Comparison of ENCODE assay signal across 27 cellular contexts in genomic region chr12:77916276-77916675, GRCh38.
"Had no signal": no experiment of that assay in that cellular context is flagged by ENCODE, and none has a peak within 500 bp of the region (broad histone marks: within the 10 kb centered on the region; RNA-seq: fewer than 3 reads in every experiment).

No MANE protein-coding gene starts in this region.

- H3K36me3 ChIP-seq: prostate gland, right atrium auricular region, thoracic aorta, tibial nerve, upper lobe of left lung had no signal

- ATAC-seq: effector memory CD8-positive, alpha-beta T cell; esophagus mucosa; mucosa of descending colon; natural killer cell treated with Interleukin-12 subunit alpha and Interleukin-12 subunit beta and Interleukin-15 and Interleukin-18, amount 100 ng/mL, for 72 hours; sciatic nerve; stimulated activated memory B cell treated with anti-CD40 and anti-IgM and Interleukin-4, amounts not matched to agents 10 μg/mL and 1 μg/mL and 100 μg/mL, for 72 hours had no signal

- H3K27me3 ChIP-seq: right atrium auricular region, tibial nerve, upper lobe of left lung had no signal

- H3K9me3 Mint-ChIP-seq: mesothelial cell of epicardium; stimulated activated memory B cell treated with anti-CD40 and anti-IgM and Interleukin-4, amounts not matched to agents 10 μg/mL and 1 μg/mL and 100 μg/mL, for 72 hours; stimulated activated naive CD8-positive, alpha-beta T cell treated with anti-CD3 and anti-CD28 coated beads, Interleukin-15, Interleukin-2, amounts not matched to agents 100 ng/mL and 50 ng/mL, for 24 hours had no signal

- DNase-seq: cerebellar nuclear complex; cortex of kidney; effector memory CD8-positive, alpha-beta T cell; foreskin fibroblast; hypothalamus; immature natural killer cell; islet precursor cell; mesenchymal stem cell; mucosa of descending colon; naive B cell; nucleus accumbens; stimulated activated CD4-positive, alpha-beta T cell treated with anti-CD3 and anti-CD28 coated beads, Interleukin-2, amount 100 ng/mL, for 24 hours; stimulated activated CD4-positive, alpha-beta T cell treated with anti-CD3 and anti-CD28 coated beads, Interleukin-4, amount 100 ng/mL, for 24 hours; upper lobe of left lung had no signal

- H3K4me1 Mint-ChIP-seq: immature natural killer cell; naive B cell; stimulated activated memory B cell treated with anti-CD40 and anti-IgM and Interleukin-4, amounts not matched to agents 10 μg/mL and 1 μg/mL and 100 μg/mL, for 72 hours had no signal

- H3K36me3 Mint-ChIP-seq: immature natural killer cell; mesothelial cell of epicardium; naive B cell; natural killer cell treated with Interleukin-12 subunit alpha and Interleukin-12 subunit beta and Interleukin-15 and Interleukin-18, amount 100 ng/mL, for 72 hours; stimulated activated memory B cell treated with anti-CD40 and anti-IgM and Interleukin-4, amounts not matched to agents 10 μg/mL and 1 μg/mL and 100 μg/mL, for 72 hours had no signal

- FAIRE-seq: urothelium cell line had no signal

- H3K4me3 ChIP-seq: lung, mucosa of descending colon, prostate gland, right atrium auricular region, smooth muscle cell, thoracic aorta, tibial nerve, upper lobe of left lung had no signal

- H3K27ac Mint-ChIP-seq: effector memory CD8-positive, alpha-beta T cell; immature natural killer cell; mesothelial cell of epicardium; naive B cell; natural killer cell treated with Interleukin-12 subunit alpha and Interleukin-12 subunit beta and Interleukin-15 and Interleukin-18, amount 100 ng/mL, for 72 hours; stimulated activated memory B cell treated with anti-CD40 and anti-IgM and Interleukin-4, amounts not matched to agents 10 μg/mL and 1 μg/mL and 100 μg/mL, for 72 hours; stimulated activated naive CD8-positive, alpha-beta T cell treated with anti-CD3 and anti-CD28 coated beads, Interleukin-15, Interleukin-2, amounts not matched to agents 100 ng/mL and 50 ng/mL, for 24 hours had no signal

- H3K27me3 Mint-ChIP-seq: effector memory CD8-positive, alpha-beta T cell; naive B cell; natural killer cell treated with Interleukin-12 subunit alpha and Interleukin-12 subunit beta and Interleukin-15 and Interleukin-18, amount 100 ng/mL, for 72 hours; stimulated activated memory B cell treated with anti-CD40 and anti-IgM and Interleukin-4, amounts not matched to agents 10 μg/mL and 1 μg/mL and 100 μg/mL, for 72 hours; stimulated activated naive CD8-positive, alpha-beta T cell treated with anti-CD3 and anti-CD28 coated beads, Interleukin-15, Interleukin-2, amounts not matched to agents 100 ng/mL and 50 ng/mL, for 24 hours had no signal

- H3K4me3 Mint-ChIP-seq: effector memory CD8-positive, alpha-beta T cell; immature natural killer cell; mesothelial cell of epicardium; naive B cell; natural killer cell treated with Interleukin-12 subunit alpha and Interleukin-12 subunit beta and Interleukin-15 and Interleukin-18, amount 100 ng/mL, for 72 hours; stimulated activated memory B cell treated with anti-CD40 and anti-IgM and Interleukin-4, amounts not matched to agents 10 μg/mL and 1 μg/mL and 100 μg/mL, for 72 hours; stimulated activated naive CD8-positive, alpha-beta T cell treated with anti-CD3 and anti-CD28 coated beads, Interleukin-15, Interleukin-2, amounts not matched to agents 100 ng/mL and 50 ng/mL, for 24 hours had no signal
